17 cellular contexts compared by ENCODE assay signal in genomic region chrX:15908891-15909290, GRCh38. TPM values are rescaled to one million over a fixed set of nuclear protein-coding genes. Genes with fewer than 3 reads are reported as not detected.
DNase-seq lines count a peak whose midpoint lies in the region; ATAC-seq and TF ChIP-seq lines count a peak whose summit lies in the region.
"Had no signal": no experiment of that assay in that cellular context is flagged by ENCODE, and none has a peak within 500 bp of the region (broad histone marks: within the 10 kb centered on the region; RNA-seq: fewer than 3 reads in every experiment).

No MANE protein-coding gene starts in this region.

- peak overlapping the region; percentile 36 for H3K27ac ChIP-seq in C4-2B
- no peak overlapping the region for H3K27ac ChIP-seq in esophagus squamous epithelium
- H3K27ac ChIP-seq: vagina had no signal

- H3K27me3 ChIP-seq in esophagus squamous epithelium, result no peaks in the 10 kb centered on the region
- H3K27me3 ChIP-seq: vagina had no signal

- TF ChIP-seq CTCF in C4-2B (conservative IDR thresholded peaks at IDR 0.05), result no peak
- no peak for TF ChIP-seq CTCF in NB4 (IDR thresholded peaks at IDR 0.05; ENCODE audit: low read depth, low read length)
- no peak for TF ChIP-seq CTCF in esophagus squamous epithelium (IDR thresholded peaks at IDR 0.05)

- ATAC-seq in GM19328 (IDR thresholded peaks at IDR 0.05; ENCODE audit: unreplicated experiment), result no peak
- ATAC-seq: activated T-cell treated with anti-CD3 and anti-CD28 coated beads, Interleukin-2, amount 50 U/mL, for 72 hours; left colon; stimulated activated naive CD8-positive, alpha-beta T cell treated with anti-CD3 and anti-CD28 coated beads, Interleukin-15, amount 100 ng/mL, for 72 hours had no signal

- peak; percentile 3 for DNase-seq in NB4 (ENCODE audit: low read depth)
- DNase-seq in dermis blood vessel endothelial cell, result peak; percentile 3
- DNase-seq in midbrain (lab: John Stamatoyannopoulos, UW), result peak; percentile 37
- no peak for DNase-seq in OCI-M1 (lab: John Stamatoyannopoulos, UW)
- no peak for DNase-seq in esophagus squamous epithelium (lab: John Stamatoyannopoulos, UW)
- DNase-seq in DMS79 (lab: John Stamatoyannopoulos, UW), result no peak
- DNase-seq: activated CD4-positive, alpha-beta T cell treated with anti-CD3 and anti-CD28 coated beads, Interleukin-2, amount 50 U/mL, for 48 hours; activated T-cell treated with anti-CD3 and anti-CD28 coated beads, Interleukin-2, amount 50 U/mL, for 72 hours; Caco-2; GDM1; left colon; NCI-H1092; SK-N-SH; stimulated activated naive CD8-positive, alpha-beta T cell treated with anti-CD3 and anti-CD28 coated beads, Interleukin-15, amount 100 ng/mL, for 72 hours had no signal

- no peak for TF ChIP-seq POLR2A in NB4 (IDR thresholded peaks at IDR 0.05; ENCODE audit: extremely low read depth, insufficient read length)
- no peak for TF ChIP-seq POLR2A in esophagus squamous epithelium (IDR thresholded peaks at IDR 0.05)

- H3K4me1 ChIP-seq in esophagus squamous epithelium, result no peaks in the 10 kb centered on the region
- H3K4me1 ChIP-seq: Caco-2, vagina had no signal

- no peaks in the 10 kb centered on the region for H3K36me3 ChIP-seq in esophagus squamous epithelium
- H3K36me3 ChIP-seq: vagina had no signal

- intact Hi-C loops in esophagus squamous epithelium (cut with DNase I), result no loop called here

- H3K9me3 ChIP-seq in esophagus squamous epithelium, result no peaks in the 10 kb centered on the region
- H3K9me3 ChIP-seq: Caco-2, SK-N-SH, vagina had no signal

- H3K4me3 ChIP-seq in NB4 (ENCODE audit: low read depth, low read length) (no peak overlapping the region), esophagus squamous epithelium (no peak overlapping the region)
- H3K4me3 ChIP-seq: vagina had no signal

RNA-seq across cellular contexts. Expression of gene AP1S2, which starts 54.3 kb away (rescaled TPM):
- total RNA-seq in dermis blood vessel endothelial cell, result 133 and 158 TPM in 2 replicates
- 10 to 100 TPM in 3 of 4 donors, 1 to 10 TPM in 1; 6.0 to 28.5 (median 17.6) TPM for total RNA-seq in esophagus squamous epithelium

Comparison
In these comparisons a context has a peak if more than half of its experiments do, and no peak if none do; other contexts are left out.
1. DNase-seq: peak in NB4 (single experiment), dermis blood vessel endothelial cell (single experiment) and midbrain (single experiment); none in OCI-M1 (single experiment), esophagus squamous epithelium (single experiment) and DMS79 (single experiment).